Comparison of ENCODE assay signal across 20 cellular contexts in the genomic region with DNA sequence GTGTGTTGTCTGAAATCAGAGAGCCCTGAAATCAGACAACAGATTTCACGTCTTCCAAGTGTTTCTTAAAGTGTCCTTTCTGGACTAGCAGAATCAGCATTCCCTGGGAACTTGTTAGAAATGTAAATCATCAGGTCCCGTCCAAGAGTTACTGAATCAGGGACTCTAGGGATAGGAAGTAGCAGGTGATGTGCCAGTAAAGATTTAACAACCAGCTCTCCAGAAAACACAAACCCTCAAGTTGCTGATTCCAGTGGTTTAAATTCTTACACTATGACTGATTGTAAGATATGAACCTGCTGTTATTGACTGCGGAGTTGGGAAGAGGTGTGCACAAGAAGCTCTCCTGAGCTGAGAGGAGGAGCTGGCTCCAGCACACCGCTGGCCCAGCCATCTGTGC. TPM values are rescaled to one million over a fixed set of nuclear protein-coding genes. Genes with fewer than 3 reads are reported as not detected.
"Had no signal": no experiment of that assay in that cellular context is flagged by ENCODE, and none has a peak within 500 bp of the region (broad histone marks: within the 10 kb centered on the region; RNA-seq: fewer than 3 reads in every experiment).

No MANE protein-coding gene starts in this region.

- H3K9me3 ChIP-seq: mucosa of descending colon had no signal

- H3K4me3 ChIP-seq: hepatocyte, mucosa of descending colon had no signal

- H3K36me3 Mint-ChIP-seq: activated CD4-positive, alpha-beta memory T cell treated with anti-CD3 and anti-CD28 coated beads for 36 hours had no signal

- H3K27ac ChIP-seq: hepatocyte had no signal

- H3K27me3 ChIP-seq: hepatocyte had no signal

- H3K79me2 ChIP-seq: hepatocyte had no signal

- H2AFZ ChIP-seq: hepatocyte had no signal

- H3K9me3 Mint-ChIP-seq: activated CD4-positive, alpha-beta memory T cell treated with anti-CD3 and anti-CD28 coated beads for 36 hours; activated naive CD4-positive, alpha-beta T cell treated with anti-CD3 and anti-CD28 coated beads for 36 hours had no signal

- DNase-seq: activated CD4-positive, alpha-beta memory T cell treated with anti-CD3 and anti-CD28 coated beads for 36 hours; activated CD4-positive, alpha-beta T cell treated with anti-CD3 and anti-CD28 coated beads for 48 hours; activated naive CD4-positive, alpha-beta T cell treated with anti-CD3 and anti-CD28 coated beads for 36 hours; activated T-cell treated with anti-CD3 and anti-CD28 coated beads, Interleukin-2, amount 50 U/mL, for 48 hours; anterior cingulate cortex; dermis blood vessel endothelial cell; effector CD8-positive, alpha-beta T cell; erythroblast; foreskin melanocyte; glutamatergic neuron; mucosa of descending colon; nucleus accumbens; posterior cingulate gyrus; retina; stimulated activated CD4-positive, alpha-beta T cell treated with anti-CD3 and anti-CD28 coated beads, Interleukin-4, amount 100 ng/mL, for 24 hours; stimulated activated naive CD8-positive, alpha-beta T cell treated with anti-CD3 and anti-CD28 coated beads, Interleukin-15, Interleukin-2, amounts not matched to agents 100 U/mL and 50 U/mL, for 24 hours; SW 1271 had no signal

- H3K27ac Mint-ChIP-seq: activated CD4-positive, alpha-beta memory T cell treated with anti-CD3 and anti-CD28 coated beads for 36 hours; activated naive CD4-positive, alpha-beta T cell treated with anti-CD3 and anti-CD28 coated beads for 36 hours had no signal

- H3K27me3 Mint-ChIP-seq: brain had no signal

- H3K4me2 ChIP-seq: hepatocyte had no signal

- H3K4me3 Mint-ChIP-seq: activated CD4-positive, alpha-beta memory T cell treated with anti-CD3 and anti-CD28 coated beads for 36 hours; activated naive CD4-positive, alpha-beta T cell treated with anti-CD3 and anti-CD28 coated beads for 36 hours; brain had no signal

RNA-seq across cellular contexts. Expression of gene BASP1, which starts 39.1 kb away (rescaled TPM):
- total RNA-seq: T-helper 2 cell treated with Interferon-gamma antibody and Interleukin-4, amounts not matched to agents 100 ng/mL and 5 ng/mL, for 36 hours had no signal
